8 cellular contexts compared by ENCODE assay signal in genomic region chr12:12715128-12715458, GRCh38. TPM values are rescaled to one million over a fixed set of nuclear protein-coding genes. Genes with fewer than 3 reads are reported as not detected.
DNase-seq lines count a peak whose midpoint lies in the region; ATAC-seq, FAIRE-seq and TF ChIP-seq lines count a peak whose summit lies in the region.

No MANE protein-coding gene starts in this region.

- FAIRE-seq in endothelial cell of umbilical vein (lab: Jason Lieb, UNC) (peak; percentile 21), D721Med (lab: Jason Lieb, UNC) (no peak)

- no TSS peak for BruUV-seq in PC-3 (replicated peaks; lab: Mats Ljungman, UMichigan)
- no TSS peak for BruUV-seq in endothelial cell of umbilical vein (replicated peaks; lab: Mats Ljungman, UMichigan)

- H3K4me1 ChIP-seq in DND-41 (ENCODE audit: insufficient read depth, low read length), result peaks cover 47% of the 10 kb centered on the region
- peaks cover 33% of the 10 kb centered on the region for H3K4me1 ChIP-seq in PC-3 (ENCODE audit: insufficient read depth, low read length)
- peaks cover 32% of the 10 kb centered on the region for H3K4me1 ChIP-seq in endothelial cell of umbilical vein (ENCODE audit: control insufficient read depth, extremely low read depth, insufficient read depth, low read length)
- peaks cover 22% of the 10 kb centered on the region for H3K4me1 ChIP-seq in rectal smooth muscle tissue (ENCODE audit: control insufficient read depth, insufficient read depth, low read length)

- POLR2A ChIA-PET in PC-3 (lab: Charles Lee; ENCODE audit: unreplicated experiment), result no interaction called here
- POLR2A ChIA-PET in endothelial cell of umbilical vein (lab: Charles Lee), result interaction anchor here (1.2 to 1.5 kb wide), 2 partner anchors 10 to 18 kb away, joined by 4 to 9 read pairs; no protein-coding TSS in a partner anchor

- H4K20me1 ChIP-seq in DND-41 (ENCODE audit: insufficient read depth, low read length) (peaks cover 20% of the 10 kb centered on the region), PC-3 (ENCODE audit: low read length) (peaks cover 9% of the 10 kb centered on the region; the same call in 1 of the 2 replicates), endothelial cell of umbilical vein (replicated peaks; ENCODE audit: control insufficient read depth, extremely low read depth, insufficient read depth, low read length) (no peaks in the 10 kb centered on the region)

- H3K9ac ChIP-seq in DND-41 (ENCODE audit: low read depth, low read length) (peak overlapping the region; percentile 100), PC-3 (ENCODE audit: low read length) (no peak overlapping the region), endothelial cell of umbilical vein (replicated peaks; ENCODE audit: extremely low read depth, insufficient read depth, low read length) (peak overlapping the region; percentile 64), rectal smooth muscle tissue (ENCODE audit: low read length) (no peak overlapping the region)

- CTCF ChIA-PET in PC-3 (lab: Charles Lee) (interaction anchor here (1.3 kb wide), 1 partner anchor 22 kb away, joined by 3 read pairs; no protein-coding TSS in a partner anchor), endothelial cell of umbilical vein (lab: Charles Lee) (interaction anchor here (0.9 to 4.2 kb wide), 4 partner anchors 9 to 497 kb away, joined by 3 to 52 read pairs (median 5); no protein-coding TSS in a partner anchor)

- no peak for TF ChIP-seq CTCF in DND-41 (IDR thresholded peaks at IDR 0.05; ENCODE audit: borderline replicate concordance, extremely low read depth, low read length, poor library complexity, severe bottlenecking)
- TF ChIP-seq CTCF in PC-3 (conservative IDR thresholded peaks at IDR 0.05; ENCODE audit: low read depth, low read length), result no peak
- TF ChIP-seq CTCF in endothelial cell of umbilical vein (IDR thresholded peaks at IDR 0.05; ENCODE audit: extremely low read depth in 1 of 2, insufficient read depth in 1 of 2, low read depth in 1 of 2, low read length in 2 of 2), result no peak
- TF ChIP-seq CTCF in D721Med (IDR thresholded peaks at IDR 0.05; ENCODE audit: insufficient read depth, missing control alignments), result no peak

- peak overlapping the region; percentile 87 for H3K27ac ChIP-seq in DND-41 (ENCODE audit: low read length)
- peak overlapping the region; percentile 26 for H3K27ac ChIP-seq in PC-3 (ENCODE audit: low read length)
- peak overlapping the region; percentile 98 for H3K27ac ChIP-seq in endothelial cell of umbilical vein (ENCODE audit: insufficient read depth, low read depth, low read length)
- peak overlapping the region; percentile 98 for H3K27ac ChIP-seq in rectal smooth muscle tissue (ENCODE audit: low read depth, low read length)

- H3K36me3 ChIP-seq in DND-41 (ENCODE audit: insufficient read depth, low read length) (peaks cover 24% of the 10 kb centered on the region), PC-3 (ENCODE audit: low read depth, low read length) (peaks cover 19% of the 10 kb centered on the region), endothelial cell of umbilical vein (ENCODE audit: control insufficient read depth in 2 of 2, extremely low read depth in 1 of 2, insufficient read depth in 2 of 2, low read length in 2 of 2) (peaks cover 2 to 3% of the 10 kb centered on the region in 2 experiments), rectal smooth muscle tissue (ENCODE audit: control insufficient read depth, insufficient read depth, low read length) (peaks cover 7% of the 10 kb centered on the region)

- TF ChIP-seq POLR2A in endothelial cell of umbilical vein (IDR thresholded peaks at IDR 0.05; ENCODE audit: low read depth, low read length), result no peak

- dilution Hi-C loops in endothelial cell of umbilical vein (cut with MboI; ENCODE audit: extremely low pct_ligation_motif_present, low sequenced_read_pairs), result no loop called here

- ATAC-seq in DND-41 (ENCODE audit: insufficient read depth, low read depth) (no peak), PC-3 (no peak), GM18520 (IDR thresholded peaks at IDR 0.05; ENCODE audit: unreplicated experiment) (no peak)

- H3K9me2 ChIP-seq in PC-3 (replicated peaks; ENCODE audit: low read length), result no peaks in the 10 kb centered on the region

- H3K4me2 ChIP-seq in DND-41 (ENCODE audit: insufficient read depth, low read length) (peak overlapping the region; percentile 71), PC-3 (ENCODE audit: low read length) (peak overlapping the region; percentile 88), endothelial cell of umbilical vein (ENCODE audit: insufficient read depth, low read length) (peak overlapping the region; percentile 73)

- H3K9me3 ChIP-seq in DND-41 (ENCODE audit: insufficient read depth, low read length, severe bottlenecking) (no peaks in the 10 kb centered on the region), PC-3 (ENCODE audit: low read length) (no peaks in the 10 kb centered on the region), endothelial cell of umbilical vein (replicated peaks; ENCODE audit: control insufficient read depth, insufficient read depth, low read length) (no peaks in the 10 kb centered on the region)

- H3K27me3 ChIP-seq in DND-41 (ENCODE audit: insufficient read depth, low read length, poor library complexity), result no peaks in the 10 kb centered on the region
- no peaks in the 10 kb centered on the region for H3K27me3 ChIP-seq in PC-3 (ENCODE audit: low read length)
- no peaks in the 10 kb centered on the region for H3K27me3 ChIP-seq in endothelial cell of umbilical vein (ENCODE audit: control insufficient read depth in 2 of 2, insufficient read depth in 2 of 2, low read length in 2 of 2)
- H3K27me3 ChIP-seq in rectal smooth muscle tissue (ENCODE audit: control insufficient read depth, insufficient read depth, low read length), result no peaks in the 10 kb centered on the region

- H2AFZ ChIP-seq in DND-41 (ENCODE audit: low read depth, low read length) (peak overlapping the region; percentile 63), PC-3 (ENCODE audit: low read length) (peak overlapping the region; percentile 87), endothelial cell of umbilical vein (ENCODE audit: low read depth, low read length) (peak overlapping the region; percentile 90)

- no peaks in the 10 kb centered on the region for H3K9me1 ChIP-seq in endothelial cell of umbilical vein (replicated peaks; ENCODE audit: control insufficient read depth, extremely low read depth, insufficient read depth, low read length)

- peak overlapping the region; percentile 82 to 85; a peak in 3 of 4 replicates for H3K4me3 ChIP-seq in DND-41 (ENCODE audit: low read depth in 1 of 2, low read length in 2 of 2)
- H3K4me3 ChIP-seq in PC-3 (ENCODE audit: low read length), result peak overlapping the region; percentile 70; the same call in 1 of the 2 replicates
- H3K4me3 ChIP-seq in endothelial cell of umbilical vein (replicated peaks in 1 of 3; ENCODE audit: insufficient read depth in 1 of 3, low read depth in 1 of 3, low read length in 3 of 3), result peak overlapping the region in 1 of 3 experiments; percentile 47
- H3K4me3 ChIP-seq in rectal smooth muscle tissue (ENCODE audit: low read length), result peak overlapping the region; percentile 65

- H3K79me2 ChIP-seq in DND-41 (ENCODE audit: insufficient read depth, low read length) (peaks cover 51% of the 10 kb centered on the region), PC-3 (ENCODE audit: low read length) (peaks cover 40% of the 10 kb centered on the region), endothelial cell of umbilical vein (ENCODE audit: control insufficient read depth, insufficient read depth, low read length) (peaks cover 29% of the 10 kb centered on the region)

- intact Hi-C loops in PC-3 (cut with micrococcal nuclease) (no loop called here), endothelial cell of umbilical vein (cut with micrococcal nuclease) (loop anchor here (2.0 to 5.0 kb wide), 3 partner anchors 18 to 487 kb away; partner anchors contain the start of genes DUSP16 and GPR19)

- H3F3A ChIP-seq in PC-3 (ENCODE audit: low read length, unreplicated experiment), result no peaks in the 10 kb centered on the region

- DNase-seq in DND-41 (no peak), PC-3 (no peak), endothelial cell of umbilical vein (ENCODE audit: low read depth, low spot score) (no peak), D341Med (ENCODE audit: low spot score) (no peak), retina (no peak), D721Med (ENCODE audit: insufficient read length, low spot score) (no peak)

TF ChIP-seq in endothelial cell of umbilical vein, 7 proteins besides CTCF, POLR2A, EP300 and RAD21:
- TF ChIP-seq FOS (IDR thresholded peaks at IDR 0.05; ENCODE audit: borderline replicate concordance, insufficient read depth, low read length) (no peak), GATA2 (IDR thresholded peaks at IDR 0.05; ENCODE audit: insufficient read depth, insufficient read length, low read depth, low read length) (no peak), JUN (IDR thresholded peaks at IDR 0.05; ENCODE audit: borderline replicate concordance, insufficient read depth, insufficient read length, low read depth) (no peak), MYC (IDR thresholded peaks at IDR 0.05; ENCODE audit: low read depth, low read length) (no peak), MAX (IDR thresholded peaks at IDR 0.05; ENCODE audit: insufficient read depth, insufficient read length) (no peak), POLR2AphosphoS5 (IDR thresholded peaks at IDR 0.05; ENCODE audit: insufficient read depth, low read depth, low read length) (no peak)
TF ChIP-seq in endothelial cell of umbilical vein: peak in this region for 0.

RNA-seq across cellular contexts. Expression of gene CDKN1B, which starts 2.1 kb away (rescaled TPM):
- total RNA-seq in PC-3 (2014; rRNA removed) (29.2 and 37.2 TPM in 2 replicates), endothelial cell of umbilical vein (32.0 and 40.8 TPM in 2 replicates)
- polyA plus RNA-seq in endothelial cell of umbilical vein, result 10.4 and 12.7 TPM in 2 replicates
- 10.3 and 13.1 TPM in 2 replicates for polyA plus RNA-seq in endothelial cell of umbilical vein (2011; cell fraction: cytosol; rRNA removed)
- polyA plus RNA-seq in endothelial cell of umbilical vein (2011; cell fraction: nucleus; rRNA removed), result 16.6 and 24.8 TPM in 2 replicates
- polyA plus RNA-seq in endothelial cell of umbilical vein (2012), result 13.5 and 14.5 TPM in 2 replicates
- 11.5 and 16.7 TPM in 2 replicates for polyA minus RNA-seq in endothelial cell of umbilical vein
- 26.1 TPM for polyA minus RNA-seq in endothelial cell of umbilical vein (2011; cell fraction: cytosol; rRNA and poly(A)+ RNA removed)
- 29.4 and 36.6 TPM in 2 replicates for polyA minus RNA-seq in endothelial cell of umbilical vein (2011; cell fraction: nucleus; rRNA and poly(A)+ RNA removed)

RNA-seq across cellular contexts. Expression of gene GPR19, which starts 19.1 kb away (rescaled TPM):
- total RNA-seq in PC-3 (2014; rRNA removed) (0.52 and 2.1 TPM in 2 replicates), endothelial cell of umbilical vein (0.37 and 0.40 TPM in 2 replicates)
- 0.35 and 0.70 TPM in 2 replicates for polyA plus RNA-seq in endothelial cell of umbilical vein
- 0.30 and 0.61 TPM in 2 replicates for polyA plus RNA-seq in endothelial cell of umbilical vein (2011; cell fraction: cytosol; rRNA removed)
- polyA plus RNA-seq in endothelial cell of umbilical vein (2011; cell fraction: nucleus; rRNA removed), result 1.3 and 1.7 TPM in 2 replicates
- polyA plus RNA-seq in endothelial cell of umbilical vein (2012), result 0.37 and 0.40 TPM in 2 replicates
- polyA minus RNA-seq in endothelial cell of umbilical vein, result 0.93 and 3.3 TPM in 2 replicates
- polyA minus RNA-seq in endothelial cell of umbilical vein (2011; cell fraction: cytosol; rRNA and poly(A)+ RNA removed), result not detected
- polyA minus RNA-seq in endothelial cell of umbilical vein (2011; cell fraction: nucleus; rRNA and poly(A)+ RNA removed), result 0.58 TPM in 1 of 2 replicates, not detected in the other

Comparison
In these comparisons a context has a peak if more than half of its experiments do, and no peak if none do; other contexts are left out.
1. H3K27ac ChIP-seq: peak in every context shown above with its lines; median percentile 98 in endothelial cell of umbilical vein; 98 in rectal smooth muscle tissue; 87 in DND-41; 26 in PC-3.
2. H3K9ac ChIP-seq: peak in DND-41 (single experiment) and endothelial cell of umbilical vein (single experiment); none in PC-3 (single experiment) and rectal smooth muscle tissue (single experiment).
3. Peak in every context shown above with its lines, with median percentiles within 50 percentile points of each other: H2AFZ ChIP-seq and H3K4me2 ChIP-seq.